Comparison of ENCODE assay signal across 9 cellular contexts in genomic region chr4:6513678-6514077, GRCh38. TPM values are rescaled to one million over a fixed set of nuclear protein-coding genes. Genes with fewer than 3 reads are reported as not detected.
"Had no signal": no experiment of that assay in that cellular context is flagged by ENCODE, and none has a peak within 500 bp of the region (broad histone marks: within the 10 kb centered on the region; RNA-seq: fewer than 3 reads in every experiment).

No MANE protein-coding gene starts in this region.

- H3K27ac ChIP-seq: GM23248, HL-60 had no signal

- H3K27ac Mint-ChIP-seq: HFFc6, IgD-negative memory B cell had no signal

- DNase-seq: GM23248, GOT3, H7, HFFc6 had no signal

- ATAC-seq: HCT116, HepG2 had no signal

- H3K36me3 ChIP-seq: HAP-1 had no signal

- H3K4me3 Mint-ChIP-seq: HFFc6, IgD-negative memory B cell had no signal

- H3K4me1 Mint-ChIP-seq: IgD-negative memory B cell had no signal

- H3K4me1 ChIP-seq: HAP-1 had no signal

- H3K4me3 ChIP-seq: GM23248, HAP-1 had no signal

- H3K9me3 ChIP-seq: HAP-1 had no signal

- H3K36me3 Mint-ChIP-seq: IgD-negative memory B cell had no signal

RNA-seq across cellular contexts. Expression of gene PPP2R2C, which starts 41.3 kb away (rescaled TPM):
- total RNA-seq: GM23248 had no signal
- polyA plus RNA-seq: GM23248, IgD-negative memory B cell had no signal
